ENCODE assay signal across 1 cellular context in the genomic region with DNA sequence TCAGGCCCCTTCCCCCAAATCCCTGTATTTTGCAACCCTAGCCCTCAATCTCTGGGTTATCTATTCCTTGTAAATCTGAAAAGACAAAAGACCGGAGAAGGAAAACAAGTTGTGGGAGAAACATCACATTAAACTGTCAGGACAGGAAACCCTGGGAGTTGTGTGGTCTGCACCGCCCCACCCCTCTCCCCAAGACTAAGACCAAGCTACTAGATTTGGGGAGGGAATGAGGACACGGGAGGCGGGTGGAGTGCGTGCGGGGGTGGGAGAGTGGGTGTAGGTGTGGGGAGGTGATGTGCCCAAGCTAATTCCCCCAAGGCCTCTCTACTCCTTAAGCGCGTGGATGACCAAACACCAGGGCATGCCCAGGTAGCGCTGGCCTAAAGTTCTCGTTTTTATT.
TF ChIP-seq lines count a peak whose summit lies in the region.

No MANE protein-coding gene starts in this region.

TF ChIP-seq in IMR-90, 13 proteins besides CTCF, POLR2A, EP300 and RAD21 (continued from another document):
- TF ChIP-seq BHLHE40 (IDR thresholded peaks at IDR 0.05; ENCODE audit: low read depth, low read length), result no peak
TF ChIP-seq in IMR-90: peak in this region for 0.
